Comparison of ENCODE assay signal across 8 cellular contexts in genomic region chr11:64007160-64007628, GRCh38. TPM values are rescaled to one million over a fixed set of nuclear protein-coding genes. Genes with fewer than 3 reads are reported as not detected.
DNase-seq lines count a peak whose midpoint lies in the region; ATAC-seq and TF ChIP-seq lines count a peak whose summit lies in the region.

No MANE protein-coding gene starts in this region.

- peaks cover 56% of the 10 kb centered on the region for H3K4me1 ChIP-seq in body of pancreas
- peaks cover 17% of the 10 kb centered on the region for H3K4me1 ChIP-seq in lower lobe of right lung
- no peaks in the 10 kb centered on the region for H3K4me1 ChIP-seq in urinary bladder (ENCODE audit: insufficient read depth)

- ATAC-seq in body of pancreas (peak; percentile 13), lower lobe of right lung (peak; percentile 64 to 69), HG03045 (IDR thresholded peaks at IDR 0.05; ENCODE audit: unreplicated experiment) (no peak)

- TF ChIP-seq CTCF in body of pancreas (IDR thresholded peaks at IDR 0.05) (no peak), lower lobe of right lung (IDR thresholded peaks at IDR 0.05) (no peak)

- no peak for TF ChIP-seq POLR2A in body of pancreas (IDR thresholded peaks at IDR 0.05)

- intact Hi-C loops in body of pancreas (cut with DNase I) = no loop called here
- intact Hi-C loops in lower lobe of right lung (cut with DNase I) = no loop called here

- no peak overlapping the region for H3K4me3 ChIP-seq in body of pancreas
- peak overlapping the region; percentile 53 for H3K4me3 ChIP-seq in lower lobe of right lung
- peak overlapping the region; percentile 19 for H3K4me3 ChIP-seq in urinary bladder (ENCODE audit: low read depth, low read length)

- H3K27ac ChIP-seq in body of pancreas (peak overlapping the region; percentile 55 to 77 (median 68)), lower lobe of right lung (no peak overlapping the region), urinary bladder (ENCODE audit: low read depth) (no peak overlapping the region)

- H3K27me3 ChIP-seq in body of pancreas (no peaks in the 10 kb centered on the region), lower lobe of right lung (ENCODE audit: low read depth) (no peaks in the 10 kb centered on the region)

- H3K9me3 ChIP-seq in body of pancreas (no peaks in the 10 kb centered on the region), lower lobe of right lung (no peaks in the 10 kb centered on the region)

- H3K36me3 ChIP-seq in body of pancreas (replicated peaks in 1 of 2; ENCODE audit: insufficient read depth in 1 of 2, low read depth in 2 of 2) (no peaks in the 10 kb centered on the region), lower lobe of right lung (no peaks in the 10 kb centered on the region), urinary bladder (ENCODE audit: insufficient read depth) (no peaks in the 10 kb centered on the region)

- DNase-seq in 8988T = peak; percentile 98
- DNase-seq in HT-29 (ENCODE audit: low spot score) = peak; percentile 49
- no peak for DNase-seq in body of pancreas
- peak; percentile 59 for DNase-seq in lower lobe of right lung
- no peak for DNase-seq in SKM-1 treated with dmso at 0.1 percent for 144 hours (lab: John Stamatoyannopoulos, UW; ENCODE audit: unreplicated experiment)
- no peak for DNase-seq in superior temporal gyrus (ENCODE audit: extremely low spot score)

- 30 to 31% methylated on average over 26 to 27 of the region's 27 CpGs for WGBS in body of pancreas, 2 donors
- 3% methylated on average over 27 of the region's 27 CpGs for WGBS in urinary bladder

RNA-seq across cellular contexts. Expression of gene OTUB1, which starts 21.0 kb away (rescaled TPM):
- total RNA-seq in HT-29 (2014; rRNA removed; shearing (Covaris generic)) = 131 and 140 TPM in 2 replicates
- total RNA-seq in body of pancreas (10 to 100 TPM; 20.8 to 36.3 TPM), lower lobe of right lung (61.9 TPM), urinary bladder (19.5 TPM)
- polyA plus RNA-seq in urinary bladder = 78.9 TPM

RNA-seq across cellular contexts. Expression of gene FLRT1, which starts 28.5 kb away (rescaled TPM):
- 0.15 TPM in 1 of 2 replicates, not detected in the other for total RNA-seq in HT-29 (2014; rRNA removed; shearing (Covaris generic))
- under 1 TPM in 1 of 2 donors, not detected in 1; 0.26 TPM for total RNA-seq in body of pancreas
- total RNA-seq in lower lobe of right lung = not detected
- total RNA-seq in urinary bladder = 1.7 TPM
- polyA plus RNA-seq in urinary bladder = 0.66 TPM

RNA-seq across cellular contexts. Expression of gene COX8A, which starts 32.8 kb away (rescaled TPM):
- 1,404 and 1,625 TPM in 2 replicates for total RNA-seq in HT-29 (2014; rRNA removed; shearing (Covaris generic))
- 100 to 1,000 TPM in 1 of 2 donors, 10 to 100 TPM in 1; 51.9 to 184 TPM for total RNA-seq in body of pancreas
- total RNA-seq in lower lobe of right lung = 212 TPM
- total RNA-seq in urinary bladder = 255 TPM
- 851 TPM for polyA plus RNA-seq in urinary bladder

Comparison
In these comparisons a context has a peak if more than half of its experiments do, and no peak if none do; other contexts are left out.
1. DNase-seq: peak in 8988T (single experiment), HT-29 (single experiment) and lower lobe of right lung (single experiment); none in body of pancreas (0 of 4), SKM-1 treated with dmso at 0.1 percent for 144 hours (single experiment) and superior temporal gyrus (single experiment).
2. H3K27ac ChIP-seq: peak in body of pancreas (4 of 4); none in lower lobe of right lung (single experiment) and urinary bladder (single experiment).
3. H3K4me3 ChIP-seq: peak in lower lobe of right lung (single experiment) and urinary bladder (single experiment); none in body of pancreas (0 of 2).